In the genomic region with DNA sequence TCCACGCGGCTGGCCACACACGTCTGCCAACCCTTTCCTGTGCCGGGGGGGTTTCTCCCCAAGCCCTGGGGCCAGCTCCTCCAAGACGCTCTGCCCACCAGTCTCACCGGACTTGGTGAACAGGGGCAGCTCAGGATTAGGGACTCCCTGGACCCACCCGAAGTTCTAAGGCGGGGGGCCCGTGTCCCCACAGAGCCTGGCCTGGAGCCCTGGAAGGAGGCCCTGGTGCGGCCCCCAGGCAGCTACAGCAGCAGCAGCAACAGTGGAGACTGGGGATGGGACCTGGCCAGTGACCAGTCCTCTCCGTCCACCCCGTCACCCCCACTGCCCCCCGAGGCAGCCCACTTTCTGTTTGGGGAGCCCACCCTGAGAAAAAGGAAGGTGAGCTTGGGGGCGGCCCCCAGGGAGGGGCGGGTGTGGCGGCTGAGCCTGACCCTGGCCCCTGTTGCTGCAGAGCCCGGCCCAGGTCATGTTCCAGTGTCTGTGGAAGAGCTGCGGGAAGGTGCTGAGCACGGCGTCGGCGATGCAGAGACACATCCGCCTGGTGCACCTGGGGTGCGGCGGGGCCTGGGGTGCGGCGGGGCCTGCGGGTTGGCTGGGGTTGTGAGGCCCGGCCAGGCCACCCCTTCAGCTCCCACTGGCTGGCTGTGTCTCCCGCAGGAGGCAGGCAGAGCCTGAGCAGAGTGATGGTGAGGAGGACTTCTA, we compare ENCODE assay signal across 7 cellular contexts. TPM values are rescaled to one million over a fixed set of nuclear protein-coding genes. Genes with fewer than 3 reads are reported as not detected.
DNase-seq lines count a peak whose midpoint lies in the region; ATAC-seq and TF ChIP-seq lines count a peak whose summit lies in the region.
"Had no signal": no experiment of that assay in that cellular context is flagged by ENCODE, and none has a peak within 500 bp of the region (broad histone marks: within the 10 kb centered on the region; RNA-seq: fewer than 3 reads in every experiment).

No MANE protein-coding gene starts in this region.

- peak overlapping the region; percentile 83 for H3K27ac ChIP-seq in right cardiac atrium (ENCODE audit: low read length)
- peak overlapping the region; percentile 84 to 90 (median 84) for H3K27ac ChIP-seq in upper lobe of left lung

- no peak for TF ChIP-seq POLR2A in upper lobe of left lung (IDR thresholded peaks at IDR 0.05)

- TF ChIP-seq EP300 in upper lobe of left lung (IDR thresholded peaks at IDR 0.05): no peak

- no peak for TF ChIP-seq CTCF in upper lobe of left lung (IDR thresholded peaks at IDR 0.05)

- ATAC-seq in activated T-cell treated with anti-CD3 and anti-CD28 coated beads, Interleukin-2, amount 50 U/mL, for 4 hours: no peak
- ATAC-seq in right cardiac atrium: no peak
- ATAC-seq in upper lobe of left lung (ENCODE audit: low FRiP score in 2 of 2): no peak
- ATAC-seq in HG03196 (IDR thresholded peaks at IDR 0.05; ENCODE audit: unreplicated experiment): no peak
- ATAC-seq in left colon: no peak

- DNase-seq in activated T-cell treated with anti-CD3 and anti-CD28 coated beads, Interleukin-2, amount 50 U/mL, for 4 hours: no peak
- no peak for DNase-seq in activated T-cell treated with anti-CD3 and anti-CD28 coated beads for 4 hours
- DNase-seq in right cardiac atrium: peak in 2 of 3 donors; percentile 67 to 76
- DNase-seq in upper lobe of left lung: peak in 1 of 2 donors; percentile 83
- no peak for DNase-seq in left colon
- DNase-seq: foreskin melanocyte had no signal

- H3K4me1 ChIP-seq in right cardiac atrium (ENCODE audit: control insufficient read depth, insufficient read depth, low read length) (peaks cover 5% of the 10 kb centered on the region), upper lobe of left lung (peaks cover 38 to 44% (median 42%) of the 10 kb centered on the region in 4 donors)

- H3K9me3 Mint-ChIP-seq in activated T-cell treated with anti-CD3 and anti-CD28 coated beads, Interleukin-2, amount 50 U/mL, for 4 hours: no peaks in the 10 kb centered on the region

- no peaks in the 10 kb centered on the region for H3K36me3 Mint-ChIP-seq in activated T-cell treated with anti-CD3 and anti-CD28 coated beads, Interleukin-2, amount 50 U/mL, for 4 hours (ENCODE audit: insufficient read depth)

- H3K36me3 ChIP-seq in upper lobe of left lung: peaks cover 7 to 51% (median 31%) of the 10 kb centered on the region in 4 donors

- H3K4me3 Mint-ChIP-seq in activated T-cell treated with anti-CD3 and anti-CD28 coated beads, Interleukin-2, amount 50 U/mL, for 4 hours: peak overlapping the region; percentile 49

- intact Hi-C loops in right cardiac atrium (cut with DNase I): no loop called here
- intact Hi-C loops in left colon (cut with DNase I, micrococcal nuclease): no loop called here

- 75% methylated on average over 30 of the region's 30 CpGs for WGBS in right cardiac atrium
- WGBS in upper lobe of left lung, 2 donors: 87 to 95% methylated on average over 7 to 29 of the region's 30 CpGs

- peaks cover 4% of the 10 kb centered on the region for H3K4me1 Mint-ChIP-seq in activated T-cell treated with anti-CD3 and anti-CD28 coated beads, Interleukin-2, amount 50 U/mL, for 4 hours (ENCODE audit: low read depth)

- H3K4me3 ChIP-seq in right cardiac atrium (ENCODE audit: low read length) (no peak overlapping the region), upper lobe of left lung (peak overlapping the region in 2 of 4 donors; percentile 66 to 87)

- H3K27me3 ChIP-seq in right cardiac atrium (ENCODE audit: control insufficient read depth, insufficient read depth) (no peaks in the 10 kb centered on the region), upper lobe of left lung (no peaks in the 10 kb centered on the region)

- H3K27me3 Mint-ChIP-seq in activated T-cell treated with anti-CD3 and anti-CD28 coated beads, Interleukin-2, amount 50 U/mL, for 4 hours (ENCODE audit: low read depth): no peaks in the 10 kb centered on the region

- no peaks in the 10 kb centered on the region for H3K9me3 ChIP-seq in right cardiac atrium (ENCODE audit: control insufficient read depth, low read length)
- H3K9me3 ChIP-seq in upper lobe of left lung: no peaks in the 10 kb centered on the region

RNA-seq across cellular contexts. Expression of a gene that starts 2.3 kb away (rescaled TPM):
- 10 to 100 TPM; 17.2 to 18.1 (median 17.3) TPM for total RNA-seq in activated T-cell treated with anti-CD3 and anti-CD28 coated beads, Interleukin-2, amount 50 U/mL, for 4 hours
- total RNA-seq in right cardiac atrium (10 to 100 TPM; 42.7 to 69.1 (median 50.1) TPM), upper lobe of left lung (100 to 1,000 TPM in 1 of 6 donors, 10 to 100 TPM in 5; 28.8 to 106 (median 71.9) TPM), left colon (10 to 100 TPM; 41.2 to 48.0 TPM)
- polyA plus RNA-seq in right cardiac atrium: 39.2 TPM

RNA-seq across cellular contexts. Expression of a gene that starts 5.4 kb away (rescaled TPM):
- total RNA-seq in activated T-cell treated with anti-CD3 and anti-CD28 coated beads, Interleukin-2, amount 50 U/mL, for 4 hours: 10 to 100 TPM in 1 of 3 donors, 1 to 10 TPM in 2; 7.1 to 10.4 (median 9.3) TPM
- 1 to 10 TPM; 2.1 to 2.9 (median 2.7) TPM for total RNA-seq in right cardiac atrium
- 2.7 TPM for polyA plus RNA-seq in right cardiac atrium
- 10 to 100 TPM; 12.4 to 51.3 (median 15.3) TPM for total RNA-seq in upper lobe of left lung
- 10 to 100 TPM; 11.1 to 13.4 TPM for total RNA-seq in left colon

RNA-seq across cellular contexts. Expression of a gene that starts 34.0 kb away (rescaled TPM):
- 10 to 100 TPM; 38.1 to 43.9 (median 42.0) TPM for total RNA-seq in activated T-cell treated with anti-CD3 and anti-CD28 coated beads, Interleukin-2, amount 50 U/mL, for 4 hours
- total RNA-seq in right cardiac atrium (10 to 100 TPM; 14.5 to 19.6 (median 16.8) TPM), upper lobe of left lung (10 to 100 TPM; 24.8 to 70.2 (median 36.8) TPM), left colon (10 to 100 TPM; 31.4 to 32.4 TPM)
- 29.5 TPM for polyA plus RNA-seq in right cardiac atrium

RNA-seq across cellular contexts. Expression of a gene that starts 34.1 kb away (rescaled TPM):
- 10 to 100 TPM; 62.1 to 67.1 (median 63.5) TPM for total RNA-seq in activated T-cell treated with anti-CD3 and anti-CD28 coated beads, Interleukin-2, amount 50 U/mL, for 4 hours
- total RNA-seq in right cardiac atrium (10 to 100 TPM; 40.1 to 49.7 (median 44.3) TPM), upper lobe of left lung (10 to 100 TPM; 26.8 to 56.4 (median 46.3) TPM), left colon (10 to 100 TPM; 52.2 to 69.5 TPM)
- polyA plus RNA-seq in right cardiac atrium: 38.7 TPM

RNA-seq across cellular contexts. Expression of a gene that starts 45.4 kb away (rescaled TPM):
- under 1 TPM in 1 of 3 donors, not detected in 2; 0.47 TPM for total RNA-seq in activated T-cell treated with anti-CD3 and anti-CD28 coated beads, Interleukin-2, amount 50 U/mL, for 4 hours
- total RNA-seq in right cardiac atrium (1 to 10 TPM in 2 of 4 donors, under 1 TPM in 1, not detected in 1; 0.23 to 1.4 (median 1.1) TPM), upper lobe of left lung (10 to 100 TPM; 13.8 to 34.8 (median 16.9) TPM), left colon (1 to 10 TPM in 1 of 2 donors, not detected in 1; 8.9 TPM)
- 2.7 TPM for polyA plus RNA-seq in right cardiac atrium

Comparison
In these comparisons a context has a peak if more than half of its experiments do, and no peak if none do; other contexts are left out.
1. DNase-seq: peak in right cardiac atrium (2 of 3); none in activated T-cell treated with anti-CD3 and anti-CD28 coated beads, Interleukin-2, amount 50 U/mL, for 4 hours (single experiment), activated T-cell treated with anti-CD3 and anti-CD28 coated beads for 4 hours (single experiment) and left colon (0 of 2).